In the genomic region with DNA sequence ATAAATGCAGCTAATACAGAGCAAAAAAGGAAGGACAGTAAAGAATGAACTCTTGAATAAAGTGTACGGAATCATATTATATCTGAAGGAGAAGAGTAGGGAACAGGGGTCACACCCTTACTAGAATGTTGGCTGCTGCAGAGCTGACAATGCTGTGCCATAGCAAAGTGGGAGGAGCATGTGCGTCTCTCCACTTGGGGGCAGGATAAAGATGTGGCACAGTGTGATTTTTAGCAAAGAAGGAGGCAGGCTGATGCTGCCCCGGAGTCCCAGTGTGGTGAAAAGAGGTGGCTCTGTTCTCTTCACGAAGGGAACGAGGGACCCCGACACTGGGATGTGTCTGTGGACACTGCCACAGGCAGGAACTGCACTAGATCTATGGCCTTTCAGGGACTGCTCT, we compare ENCODE assay signal across 1 cellular context.
TF ChIP-seq lines count a peak whose summit lies in the region.

No MANE protein-coding gene starts in this region.

TF ChIP-seq in HCT116, 20 proteins besides CTCF, POLR2A, EP300 and RAD21 (continued from another document):
- TF ChIP-seq, protein P1, sequence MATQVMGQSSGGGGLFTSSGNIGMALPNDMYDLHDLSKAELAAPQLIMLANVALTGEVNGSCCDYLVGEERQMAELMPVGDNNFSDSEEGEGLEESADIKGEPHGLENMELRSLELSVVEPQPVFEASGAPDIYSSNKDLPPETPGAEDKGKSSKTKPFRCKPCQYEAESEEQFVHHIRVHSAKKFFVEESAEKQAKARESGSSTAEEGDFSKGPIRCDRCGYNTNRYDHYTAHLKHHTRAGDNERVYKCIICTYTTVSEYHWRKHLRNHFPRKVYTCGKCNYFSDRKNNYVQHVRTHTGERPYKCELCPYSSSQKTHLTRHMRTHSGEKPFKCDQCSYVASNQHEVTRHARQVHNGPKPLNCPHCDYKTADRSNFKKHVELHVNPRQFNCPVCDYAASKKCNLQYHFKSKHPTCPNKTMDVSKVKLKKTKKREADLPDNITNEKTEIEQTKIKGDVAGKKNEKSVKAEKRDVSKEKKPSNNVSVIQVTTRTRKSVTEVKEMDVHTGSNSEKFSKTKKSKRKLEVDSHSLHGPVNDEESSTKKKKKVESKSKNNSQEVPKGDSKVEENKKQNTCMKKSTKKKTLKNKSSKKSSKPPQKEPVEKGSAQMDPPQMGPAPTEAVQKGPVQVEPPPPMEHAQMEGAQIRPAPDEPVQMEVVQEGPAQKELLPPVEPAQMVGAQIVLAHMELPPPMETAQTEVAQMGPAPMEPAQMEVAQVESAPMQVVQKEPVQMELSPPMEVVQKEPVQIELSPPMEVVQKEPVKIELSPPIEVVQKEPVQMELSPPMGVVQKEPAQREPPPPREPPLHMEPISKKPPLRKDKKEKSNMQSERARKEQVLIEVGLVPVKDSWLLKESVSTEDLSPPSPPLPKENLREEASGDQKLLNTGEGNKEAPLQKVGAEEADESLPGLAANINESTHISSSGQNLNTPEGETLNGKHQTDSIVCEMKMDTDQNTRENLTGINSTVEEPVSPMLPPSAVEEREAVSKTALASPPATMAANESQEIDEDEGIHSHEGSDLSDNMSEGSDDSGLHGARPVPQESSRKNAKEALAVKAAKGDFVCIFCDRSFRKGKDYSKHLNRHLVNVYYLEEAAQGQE (IDR thresholded peaks at IDR 0.05; ENCODE audit: low read depth), result no peak
- TF ChIP-seq ZBTB33 (IDR thresholded peaks at IDR 0.05; ENCODE audit: extremely low read depth, insufficient replicate concordance, low read length), result no peak
- no peak for TF ChIP-seq ELF1 (IDR thresholded peaks at IDR 0.05; ENCODE audit: borderline replicate concordance, low read depth)
- TF ChIP-seq POLR2AphosphoS5 (IDR thresholded peaks at IDR 0.05; ENCODE audit: low read depth, low read length), result no peak
- TF ChIP-seq, protein P2, sequence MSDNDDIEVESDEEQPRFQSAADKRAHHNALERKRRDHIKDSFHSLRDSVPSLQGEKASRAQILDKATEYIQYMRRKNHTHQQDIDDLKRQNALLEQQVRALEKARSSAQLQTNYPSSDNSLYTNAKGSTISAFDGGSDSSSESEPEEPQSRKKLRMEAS (IDR thresholded peaks at IDR 0.05), result no peak
- TF ChIP-seq ZFX (IDR thresholded peaks at IDR 0.05), result no peak
- no peak for TF ChIP-seq ZNF274 (IDR thresholded peaks at IDR 0.05; ENCODE audit: low read depth, low read length)
- no peak for TF ChIP-seq JUND (IDR thresholded peaks at IDR 0.05)
- no peak for TF ChIP-seq EGR1 (IDR thresholded peaks at IDR 0.05; ENCODE audit: low read depth)
- TF ChIP-seq EZH2 (IDR thresholded peaks at IDR 0.05), result no peak
- no peak for TF ChIP-seq SP1 (IDR thresholded peaks at IDR 0.05; ENCODE audit: low read depth)
- no peak for TF ChIP-seq TCF7L2 (IDR thresholded peaks at IDR 0.05; ENCODE audit: borderline replicate concordance, extremely low read depth, insufficient read depth, insufficient read length)
- TF ChIP-seq YY1 (IDR thresholded peaks at IDR 0.05; ENCODE audit: extremely low read depth, insufficient replicate concordance, low read depth, low read length), result no peak
TF ChIP-seq in HCT116: peak in this region for 0.
